ENCODE assay signal across 20 cellular contexts in the genomic region with DNA sequence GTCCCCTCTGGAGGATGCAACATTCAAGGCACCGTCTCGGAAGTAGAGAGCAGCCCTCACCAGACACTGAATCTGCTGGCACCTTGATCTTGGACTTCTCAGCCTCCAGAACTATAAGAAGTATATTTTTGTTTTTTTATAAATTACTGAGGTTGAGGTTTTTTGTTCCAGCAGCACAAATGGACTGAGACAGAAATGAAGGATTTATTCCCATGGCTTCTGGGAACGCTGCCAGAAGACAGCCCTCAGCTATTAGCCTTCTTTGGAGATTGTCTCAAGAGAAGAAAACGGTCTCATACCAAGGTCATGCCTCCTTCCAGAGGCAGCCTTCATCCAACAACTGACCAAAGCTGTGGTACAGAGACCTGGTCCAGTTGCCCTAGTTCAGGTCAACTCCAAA.
DNase-seq lines count a peak whose midpoint lies in the region; TF ChIP-seq lines count a peak whose summit lies in the region.
"Had no signal": no experiment of that assay in that cellular context is flagged by ENCODE, and none has a peak within 500 bp of the region (broad histone marks: within the 10 kb centered on the region; RNA-seq: fewer than 3 reads in every experiment).

No MANE protein-coding gene starts in this region.

- no peaks in the 10 kb centered on the region for H3K27me3 ChIP-seq in WERI-Rb-1 (ENCODE audit: insufficient read depth, low read depth, severe bottlenecking)
- H3K27me3 ChIP-seq in ascending aorta: no peaks in the 10 kb centered on the region

- H3K27me3 Mint-ChIP-seq in activated naive CD8-positive, alpha-beta T cell treated with anti-CD3 and anti-CD28 coated beads for 36 hours: peaks cover 6% of the 10 kb centered on the region

- TF ChIP-seq CTCF in astrocyte of the cerebellum (IDR thresholded peaks at IDR 0.05; ENCODE audit: low read depth, low read length, missing control alignments) (no peak), WERI-Rb-1 (IDR thresholded peaks at IDR 0.05; ENCODE audit: low read depth, low read length) (no peak), ascending aorta (IDR thresholded peaks at IDR 0.05) (no peak)

- in situ Hi-C loops in astrocyte of the cerebellum (cut with HindIII; ENCODE audit: low sequenced_read_pairs): no loop called here

- H3K4me1 ChIP-seq in ascending aorta: no peaks in the 10 kb centered on the region

- intact Hi-C loops in ascending aorta (cut with DNase I): no loop called here

- H3K36me3 Mint-ChIP-seq in activated naive CD8-positive, alpha-beta T cell treated with anti-CD3 and anti-CD28 coated beads for 36 hours: no peaks in the 10 kb centered on the region
- H3K36me3 Mint-ChIP-seq: activated CD4-positive, alpha-beta memory T cell treated with anti-CD3 and anti-CD28 coated beads for 36 hours; activated naive CD8-positive, alpha-beta T cell had no signal

- no peak overlapping the region for H3K27ac Mint-ChIP-seq in activated naive CD8-positive, alpha-beta T cell treated with anti-CD3 and anti-CD28 coated beads for 36 hours
- H3K27ac Mint-ChIP-seq: activated CD4-positive, alpha-beta memory T cell treated with anti-CD3 and anti-CD28 coated beads for 36 hours; activated naive CD8-positive, alpha-beta T cell; activated T-cell treated with anti-CD3 and anti-CD28 coated beads, Interleukin-2, amount 50 U/mL, for 24 hours had no signal

- no peaks in the 10 kb centered on the region for H3K4me1 Mint-ChIP-seq in activated naive CD8-positive, alpha-beta T cell treated with anti-CD3 and anti-CD28 coated beads for 36 hours

- DNase-seq in AG20443 (ENCODE audit: low spot score) (peak; percentile 33), HS-27A (ENCODE audit: low read depth) (peak; percentile 42), astrocyte of the cerebellum (ENCODE audit: low read depth) (peak; percentile 62), left kidney (ENCODE audit: low read depth, low spot score) (peak; percentile 37), WERI-Rb-1 (no peak), ascending aorta (ENCODE audit: low spot score in 2 of 2) (no peak), NCI-H774 (lab: John Stamatoyannopoulos, UW) (no peak)
- DNase-seq in activated naive CD8-positive, alpha-beta T cell treated with anti-CD3 and anti-CD28 coated beads for 36 hours: no peak
- DNase-seq: activated CD4-positive, alpha-beta memory T cell treated with anti-CD3 and anti-CD28 coated beads for 36 hours; activated T-cell treated with anti-CD3 and anti-CD28 coated beads, Interleukin-2, amount 50 U/mL, for 24 hours; AML-193; kidney; midbrain; MV-4-11; NCI-H2029; NCI-H748 treated with DMSO at 0.1 percent for 48 hours; stimulated activated CD4-positive, alpha-beta T cell treated with anti-CD3 and anti-CD28 coated beads, Interleukin-4, amount 100 ng/mL, for 1 hour; stimulated activated CD8-positive, alpha-beta memory T cell treated with anti-CD3 and anti-CD28 coated beads, Interleukin-4, amount 100 ng/mL, for 48 hours had no signal

- H3K9me3 ChIP-seq in WERI-Rb-1 (ENCODE audit: severe bottlenecking) (no peaks in the 10 kb centered on the region), ascending aorta (no peaks in the 10 kb centered on the region)

- H3K27ac ChIP-seq in WERI-Rb-1 (no peak overlapping the region), ascending aorta (no peak overlapping the region)
- H3K27ac ChIP-seq: RWPE1 had no signal

- H3K4me3 ChIP-seq in astrocyte of the cerebellum (ENCODE audit: low read depth, low read length) (no peak overlapping the region), WERI-Rb-1 (ENCODE audit: low read depth, low read length) (no peak overlapping the region), ascending aorta (no peak overlapping the region)

- no peak overlapping the region for H3K4me3 Mint-ChIP-seq in activated naive CD8-positive, alpha-beta T cell treated with anti-CD3 and anti-CD28 coated beads for 36 hours
- H3K4me3 Mint-ChIP-seq: activated CD4-positive, alpha-beta memory T cell treated with anti-CD3 and anti-CD28 coated beads for 36 hours; activated naive CD8-positive, alpha-beta T cell; activated T-cell treated with anti-CD3 and anti-CD28 coated beads, Interleukin-2, amount 50 U/mL, for 24 hours had no signal

- H3K9me3 Mint-ChIP-seq in activated naive CD8-positive, alpha-beta T cell treated with anti-CD3 and anti-CD28 coated beads for 36 hours: peaks cover 2% of the 10 kb centered on the region
- H3K9me3 Mint-ChIP-seq: activated CD4-positive, alpha-beta memory T cell treated with anti-CD3 and anti-CD28 coated beads for 36 hours; activated T-cell treated with anti-CD3 and anti-CD28 coated beads, Interleukin-2, amount 50 U/mL, for 24 hours had no signal

- no peaks in the 10 kb centered on the region for H3K36me3 ChIP-seq in WERI-Rb-1
- no peaks in the 10 kb centered on the region for H3K36me3 ChIP-seq in ascending aorta

Comparison
In these comparisons a context has a peak if more than half of its experiments do, and no peak if none do; other contexts are left out.
1. DNase-seq: peak in AG20443 (single experiment), HS-27A (single experiment), astrocyte of the cerebellum (single experiment) and left kidney (single experiment); none in WERI-Rb-1 (single experiment), ascending aorta (0 of 2), activated naive CD8-positive, alpha-beta T cell treated with anti-CD3 and anti-CD28 coated beads for 36 hours (single experiment) and NCI-H774 (single experiment).